In genomic region chr11:12377824-12378593, GRCh38 we compare ENCODE assay signal across 8 cellular contexts. TPM values are rescaled to one million over a fixed set of nuclear protein-coding genes. Genes with fewer than 3 reads are reported as not detected.
DNase-seq lines count a peak whose midpoint lies in the region; ATAC-seq, FAIRE-seq and TF ChIP-seq lines count a peak whose summit lies in the region.

No MANE protein-coding gene starts in this region.

- peaks cover 11% of the 10 kb centered on the region for H3K23me2 ChIP-seq in H1 (ENCODE audit: low read depth, low read length)

- H3K4me1 ChIP-seq in H1 (replicated peaks in 1 of 4; ENCODE audit: control insufficient read depth in 3 of 4, insufficient read depth in 4 of 4, low read length in 3 of 4) = peaks cover 0 to 6% (median 2%) of the 10 kb centered on the region in 4 experiments; a peak in 3 of 7 replicates
- H3K4me1 ChIP-seq in lower lobe of right lung = peaks cover 15% of the 10 kb centered on the region
- peaks cover 0 to 58% (median 16%) of the 10 kb centered on the region in 4 donors for H3K4me1 ChIP-seq in tibial artery

- no peaks in the 10 kb centered on the region for H3K9me3 Mint-ChIP-seq in activated naive CD4-positive, alpha-beta T cell treated with anti-CD3 and anti-CD28 coated beads, Interleukin-2, amount 50 U/mL, for 24 hours

- no peak overlapping the region for H2BK15ac ChIP-seq in H1 (ENCODE audit: low read length)

- no peak overlapping the region for H3K4ac ChIP-seq in H1 (replicated peaks; ENCODE audit: insufficient read length, low read depth, low read length)

- intact Hi-C loops in lower lobe of right lung (cut with DNase I) = no loop called here
- intact Hi-C loops in tibial artery (cut with DNase I; ENCODE audit: low total_unique reads) = no loop called here

- no peaks in the 10 kb centered on the region for H3K79me1 ChIP-seq in H1 (ENCODE audit: low read depth, low read length)

- peak overlapping the region; percentile 45 for H4K91ac ChIP-seq in H1 (replicated peaks; ENCODE audit: insufficient read length, low read length)

- H2BK12ac ChIP-seq in H1 (ENCODE audit: low read depth, low read length) = peak overlapping the region; percentile 52; the same call in 1 of the 2 replicates

- H3K79me2 ChIP-seq in H1 (ENCODE audit: control insufficient read depth in 1 of 2, insufficient read depth in 2 of 2, low read length in 2 of 2) = no peaks in the 10 kb centered on the region

- peak overlapping the region; percentile 6 for H3K14ac ChIP-seq in H1 (ENCODE audit: insufficient read length)

- H3K56ac ChIP-seq in H1 (replicated peaks; ENCODE audit: insufficient read length, low read depth, low read length) = no peak overlapping the region

- peak overlapping the region; percentile 83 for H3K27ac ChIP-seq in H1 (ENCODE audit: low read depth, low read length)
- peak overlapping the region; percentile 96 for H3K27ac ChIP-seq in lower lobe of right lung
- peak overlapping the region; percentile 95 to 98 for H3K27ac ChIP-seq in tibial artery

- H2BK20ac ChIP-seq in H1 (ENCODE audit: low read length) = no peak overlapping the region; the same call in 1 of the 2 replicates

- peaks cover 18% of the 10 kb centered on the region for H3K27me3 Mint-ChIP-seq in activated naive CD4-positive, alpha-beta T cell treated with anti-CD3 and anti-CD28 coated beads, Interleukin-2, amount 50 U/mL, for 24 hours
- peaks cover 8% of the 10 kb centered on the region for H3K27me3 Mint-ChIP-seq in T-helper 17 cell

- peak overlapping the region; percentile 14 to 92 (median 85) for H3K9ac ChIP-seq in H1 (replicated peaks in 1 of 4; ENCODE audit: extremely low read depth in 1 of 4, low read depth in 3 of 4, low read length in 3 of 4)

- H4K8ac ChIP-seq in H1 (ENCODE audit: extremely low read depth, insufficient read depth, low read length) = peak overlapping the region; percentile 98

- peak overlapping the region; percentile 94 for H4K5ac ChIP-seq in H1 (ENCODE audit: insufficient read length, low read depth, low read length)

- peak overlapping the region; percentile 86 for H2AFZ ChIP-seq in H1 (ENCODE audit: low read length)

- peaks cover 7% of the 10 kb centered on the region for H3K4me1 Mint-ChIP-seq in activated naive CD4-positive, alpha-beta T cell treated with anti-CD3 and anti-CD28 coated beads, Interleukin-2, amount 50 U/mL, for 24 hours
- peaks cover 6% of the 10 kb centered on the region for H3K4me1 Mint-ChIP-seq in T-helper 17 cell

- H3K18ac ChIP-seq in H1 (ENCODE audit: extremely low read depth, low read length) = peak overlapping the region; percentile 89

- H3K27ac Mint-ChIP-seq in activated naive CD4-positive, alpha-beta T cell treated with anti-CD3 and anti-CD28 coated beads, Interleukin-2, amount 50 U/mL, for 24 hours = peak overlapping the region; percentile 13
- H3K27ac Mint-ChIP-seq in T-helper 17 cell = no peak overlapping the region

- H2AK5ac ChIP-seq in H1 (ENCODE audit: low read depth, low read length) = no peak overlapping the region; the same call in 1 of the 2 replicates

- H4K20me1 ChIP-seq in H1 (replicated peaks in 1 of 2; ENCODE audit: control insufficient read depth in 1 of 2, insufficient read depth in 2 of 2, low read length in 2 of 2) = no peaks in the 10 kb centered on the region

- H3K4me3 ChIP-seq in H1 (ENCODE audit: extremely low read depth in 1 of 4, insufficient read depth in 2 of 4, low read depth in 3 of 4, low read length in 4 of 4) (peak overlapping the region; percentile 72 to 98 (median 83)), lower lobe of right lung (peak overlapping the region; percentile 64), tibial artery (peak overlapping the region; percentile 73 to 80)

- peak; percentile 25 to 43; a peak in 3 of 4 replicates for TF ChIP-seq RAD21 in H1 (IDR thresholded peaks at IDR 0.05 in 1 of 2, conservative IDR thresholded peaks at IDR 0.05 in 1 of 2; ENCODE audit: low read depth in 2 of 2, low read length in 2 of 2)

- no peak for FAIRE-seq in H1 (lab: Jason Lieb, UNC)

- no peaks in the 10 kb centered on the region for H3K9me3 ChIP-seq in T-helper 17 cell (ENCODE audit: control insufficient read depth, low read length, poor library complexity, severe bottlenecking)
- no peaks in the 10 kb centered on the region for H3K9me3 ChIP-seq in H1 (ENCODE audit: insufficient read depth in 2 of 2, low read depth in 1 of 2, low read length in 1 of 2)
- no peaks in the 10 kb centered on the region for H3K9me3 ChIP-seq in lower lobe of right lung
- H3K9me3 ChIP-seq in tibial artery = no peaks in the 10 kb centered on the region

- TF ChIP-seq EP300 in H1 (IDR thresholded peaks at IDR 0.05; ENCODE audit: borderline replicate concordance in 1 of 2, low read depth in 2 of 2, low read length in 2 of 2) = no peak

- H3K4me2 ChIP-seq in H1 (ENCODE audit: insufficient read depth in 1 of 2, low read depth in 2 of 2, low read length in 2 of 2) = peak overlapping the region; percentile 63 to 97

- WGBS in H1 (ENCODE audit: extremely low coverage in 1 of 2, insufficient coverage in 1 of 2, insufficient read length in 1 of 2, insufficient replicate concordance in 2 of 2, low coverage in 1 of 2, low lambda C conversion rate in 2 of 2, missing lambda C conversion rate in 1 of 2), 2 experiments = 11% methylated on average over 17 of the region's 76 CpGs; no CpG with 5 or more reads in 1 of the 2 experiments

- H2BK120ac ChIP-seq in H1 (replicated peaks; ENCODE audit: low read depth, low read length) = no peak overlapping the region

- no peak for DNase-seq in activated naive CD4-positive, alpha-beta T cell treated with Interleukin-2 at 50 U/mL for 16 hours
- DNase-seq in T-helper 17 cell (no peak), H1 (ENCODE audit: low read depth in 1 of 2, low spot score in 2 of 2) (peak; percentile 69 to 86), lower lobe of right lung (peak; percentile 87), tibial artery (peak; percentile 72 to 93)
- DNase-seq in activated CD4-positive, CD25-positive, alpha-beta regulatory T cell treated with anti-CD3 and anti-CD28 coated beads, Interleukin-2, amount 50 U/mL, for 72 hours = no peak

- H3K36me3 ChIP-seq in H1 (ENCODE audit: control insufficient read depth in 2 of 4, insufficient read depth in 4 of 4, low read length in 3 of 4) (no peaks in the 10 kb centered on the region), lower lobe of right lung (no peaks in the 10 kb centered on the region), tibial artery (peaks cover 0 to 10% (median 6%) of the 10 kb centered on the region in 3 donors)

- H3K27me3 ChIP-seq in H1 (replicated peaks in 1 of 4; ENCODE audit: control insufficient read depth in 3 of 4, extremely low read depth in 1 of 4, insufficient read depth in 3 of 4, low read length in 3 of 4) = peaks cover 2 to 12% (median 8%) of the 10 kb centered on the region in 4 experiments
- no peaks in the 10 kb centered on the region for H3K27me3 ChIP-seq in lower lobe of right lung (ENCODE audit: low read depth)
- no peaks in the 10 kb centered on the region for H3K27me3 ChIP-seq in tibial artery

- H3K4me3 Mint-ChIP-seq in activated naive CD4-positive, alpha-beta T cell treated with anti-CD3 and anti-CD28 coated beads, Interleukin-2, amount 50 U/mL, for 24 hours = peak overlapping the region; percentile 79
- H3K4me3 Mint-ChIP-seq in T-helper 17 cell = peak overlapping the region; percentile 87

- no peak overlapping the region for H3K23ac ChIP-seq in H1 (ENCODE audit: insufficient read length)

- peak overlapping the region; percentile 82 for H2BK5ac ChIP-seq in H1 (ENCODE audit: low read depth, low read length)

- no peaks in the 10 kb centered on the region for H3K36me3 Mint-ChIP-seq in activated naive CD4-positive, alpha-beta T cell treated with anti-CD3 and anti-CD28 coated beads, Interleukin-2, amount 50 U/mL, for 24 hours
- H3K36me3 Mint-ChIP-seq in T-helper 17 cell (ENCODE audit: low read depth) = no peaks in the 10 kb centered on the region

- TF ChIP-seq CTCF in H1 (IDR thresholded peaks at IDR 0.05; ENCODE audit: control extremely low read depth in 1 of 3, insufficient read depth in 1 of 3, low read depth in 1 of 3, low read length in 3 of 3) = peak; percentile 2 to 47 (median 19)
- no peak for TF ChIP-seq CTCF in lower lobe of right lung (IDR thresholded peaks at IDR 0.05)
- peak in 1 of 2 experiments; percentile 9 for TF ChIP-seq CTCF in tibial artery (IDR thresholded peaks at IDR 0.05)

- CTCF ChIA-PET in H1 (lab: Charles Lee; ENCODE audit: partially characterized antibody) = interaction anchor here (2.0 kb wide), 1 partner anchor 47 kb away, joined by 15 read pairs; no protein-coding TSS in a partner anchor

- TF ChIP-seq POLR2A in H1 (IDR thresholded peaks at IDR 0.05; ENCODE audit: control extremely low read depth in 1 of 2, low read depth in 2 of 2, low read length in 2 of 2) = peak; percentile 67 to 68

- POLR2A ChIA-PET in H1 (lab: Charles Lee; ENCODE audit: partially characterized antibody) = interaction anchor here (0.9 to 2.9 kb wide), 7 partner anchors 11 to 107 kb away, joined by 3 to 31 read pairs (median 4); no protein-coding TSS in a partner anchor

- peak; percentile 63 for ATAC-seq in T-helper 17 cell
- ATAC-seq in lower lobe of right lung = peak; percentile 87 to 93
- no peak for ATAC-seq in GM21619 (IDR thresholded peaks at IDR 0.05; ENCODE audit: unreplicated experiment)

TF ChIP-seq in H1, 55 proteins besides CTCF, POLR2A, EP300 and RAD21 (continues in another document):
- 0 out of 2 replicates have a peak, but pooled peaks have one; percentile 16 for TF ChIP-seq TBP (IDR thresholded peaks at IDR 0.05; ENCODE audit: low read depth, low read length)
- TF ChIP-seq EGR1 (IDR thresholded peaks at IDR 0.05; ENCODE audit: borderline replicate concordance, low read depth, low read length) = peak; percentile 86
- peak; percentile 84; the same call in 1 of the 2 replicates for TF ChIP-seq RBBP5 (IDR thresholded peaks at IDR 0.05; ENCODE audit: borderline replicate concordance, low read depth, low read length)
- peak in 1 of 2 experiments; percentile 38; a peak in 2 of 4 replicates for TF ChIP-seq HDAC2 (IDR thresholded peaks at IDR 0.05; ENCODE audit: borderline replicate concordance in 1 of 2, low read depth in 2 of 2, low read length in 2 of 2)
- TF ChIP-seq YY1 (IDR thresholded peaks at IDR 0.05; ENCODE audit: low read depth, low read length) = peak; percentile 32; the same call in 1 of the 2 replicates
- TF ChIP-seq TAF1 (IDR thresholded peaks at IDR 0.05; ENCODE audit: low read depth, low read length) = peak; percentile 57
- TF ChIP-seq TAF7 (optimal IDR thresholded peaks at IDR 0.05; ENCODE audit: borderline replicate concordance, low read depth, low read length) = no peak

RNA-seq across cellular contexts. Expression of gene PARVA, which starts 0.6 kb away (rescaled TPM):
- total RNA-seq in T-helper 17 cell (1 to 10 TPM in 1 of 2 donors, under 1 TPM in 1; 0.16 to 1.8 TPM), lower lobe of right lung (58.3 TPM)
- total RNA-seq in H1 (2021; fragmentation: NEBNext Ultra II Directional; extraction: Animal tissue kit (Norgen Biotek cat#: 25700)) = 13.5 and 14.3 TPM in 2 replicates
- 2.6 and 3.1 TPM in 2 replicates for polyA plus RNA-seq in H1 (2011; rRNA removed)
- polyA plus RNA-seq in H1 (2011; cell fraction: cytosol; rRNA removed) = 3.6 TPM
- polyA plus RNA-seq in H1 (2011; cell fraction: nucleus; rRNA removed) = 3.1 TPM
- polyA plus RNA-seq in H1 (2012, experiment 1 of 2) = 7.1 to 9.8 TPM (median 8.8 TPM) in 4 replicates
- polyA plus RNA-seq in H1 (2012, experiment 2 of 2) = 3.9 TPM
- 5.2 TPM for polyA plus RNA-seq in H1 (2013, experiment 1 of 2)
- 5.2 TPM for polyA plus RNA-seq in H1 (2013, experiment 2 of 2)
- polyA minus RNA-seq in H1 (2011; rRNA and poly(A)+ RNA removed) = 6.9 and 8.1 TPM in 2 replicates
- 3.5 TPM for polyA minus RNA-seq in H1 (2011; cell fraction: cytosol; rRNA and poly(A)+ RNA removed)
- polyA minus RNA-seq in H1 (2011; cell fraction: nucleus; rRNA and poly(A)+ RNA removed) = 6.3 TPM

Comparison
In these comparisons a context has a peak if more than half of its experiments do, and no peak if none do; other contexts are left out.
1. DNase-seq: peak in H1 (2 of 2), lower lobe of right lung (single experiment) and tibial artery (2 of 2); none in activated naive CD4-positive, alpha-beta T cell treated with Interleukin-2 at 50 U/mL for 16 hours (single experiment), T-helper 17 cell (0 of 3) and activated CD4-positive, CD25-positive, alpha-beta regulatory T cell treated with anti-CD3 and anti-CD28 coated beads, Interleukin-2, amount 50 U/mL, for 72 hours (single experiment).
2. Peak in every context shown above with its lines, with median percentiles within 50 percentile points of each other: H3K27ac ChIP-seq and H3K4me3 ChIP-seq.